ENCODE assay signal across 13 cellular contexts in genomic region chr6:3031857-3032256, GRCh38. TPM values are rescaled to one million over a fixed set of nuclear protein-coding genes. Genes with fewer than 3 reads are reported as not detected.
A peak's percentile ranks its signal among the peaks of the same experiment; 100 is the strongest.
DNase-seq lines count a peak whose midpoint lies in the region; ATAC-seq and TF ChIP-seq lines count a peak whose summit lies in the region.
"Had no signal": no experiment of that assay in that cellular context is flagged by ENCODE, and none has a peak within 500 bp of the region (broad histone marks: within the 10 kb centered on the region; RNA-seq: fewer than 3 reads in every experiment).

No MANE protein-coding gene starts in this region.

- H3K4me3 Mint-ChIP-seq in activated naive CD4-positive, alpha-beta T cell treated with anti-CD3 and anti-CD28 coated beads, Interleukin-2, amount 10 ng/mL, durations not matched to agents 7 days and 5 days: no peak overlapping the region
- no peak overlapping the region for H3K4me3 Mint-ChIP-seq in stimulated activated naive B cell treated with anti-CD40 and anti-IgM and Interleukin-4, amounts not matched to agents 10 μg/mL and 1 μg/mL and 100 μg/mL, for 72 hours

- H3K27ac ChIP-seq in VCaP: no peak overlapping the region
- H3K27ac ChIP-seq: BLaER1 treated with 17β-estradiol and CSF1 and Interleukin-3, amounts not matched to agents 10 nM and 100 nM; ovary had no signal

- peaks cover 26% of the 10 kb centered on the region for H3K27me3 Mint-ChIP-seq in activated naive CD4-positive, alpha-beta T cell treated with anti-CD3 and anti-CD28 coated beads, Interleukin-2, amount 10 ng/mL, durations not matched to agents 7 days and 5 days
- peaks cover 16 to 31% of the 10 kb centered on the region in 2 donors for H3K27me3 Mint-ChIP-seq in stimulated activated naive B cell treated with anti-CD40 and anti-IgM and Interleukin-4, amounts not matched to agents 10 μg/mL and 1 μg/mL and 100 μg/mL, for 72 hours

- TF ChIP-seq CTCF in VCaP (conservative IDR thresholded peaks at IDR 0.05): peak; percentile 22; the same call in 1 of the 2 replicates

- CTCF ChIA-PET in activated naive CD4-positive, alpha-beta T cell treated with anti-CD3 and anti-CD28 coated beads, Interleukin-2, amount 10 ng/mL, durations not matched to agents 7 days and 5 days (lab: Charles Lee): interaction anchor here (1.3 to 1.5 kb wide), 2 partner anchors 22 to 30 kb away, joined by 6 read pairs; no protein-coding TSS in a partner anchor

- no peak overlapping the region for H3K27ac Mint-ChIP-seq in activated naive CD4-positive, alpha-beta T cell treated with anti-CD3 and anti-CD28 coated beads, Interleukin-2, amount 10 ng/mL, durations not matched to agents 7 days and 5 days
- no peak overlapping the region for H3K27ac Mint-ChIP-seq in stimulated activated naive B cell treated with anti-CD40 and anti-IgM and Interleukin-4, amounts not matched to agents 10 μg/mL and 1 μg/mL and 100 μg/mL, for 72 hours

- peaks cover 2% of the 10 kb centered on the region for H3K36me3 Mint-ChIP-seq in activated naive CD4-positive, alpha-beta T cell treated with anti-CD3 and anti-CD28 coated beads, Interleukin-2, amount 10 ng/mL, durations not matched to agents 7 days and 5 days
- H3K36me3 Mint-ChIP-seq in stimulated activated naive B cell treated with anti-CD40 and anti-IgM and Interleukin-4, amounts not matched to agents 10 μg/mL and 1 μg/mL and 100 μg/mL, for 72 hours: no peaks in the 10 kb centered on the region

- intact Hi-C loops in sciatic nerve (cut with DNase I): no loop called here

- H3K4me1 Mint-ChIP-seq in activated naive CD4-positive, alpha-beta T cell treated with anti-CD3 and anti-CD28 coated beads, Interleukin-2, amount 10 ng/mL, durations not matched to agents 7 days and 5 days: peaks cover 26% of the 10 kb centered on the region
- peaks cover 4 to 13% of the 10 kb centered on the region in 2 donors for H3K4me1 Mint-ChIP-seq in stimulated activated naive B cell treated with anti-CD40 and anti-IgM and Interleukin-4, amounts not matched to agents 10 μg/mL and 1 μg/mL and 100 μg/mL, for 72 hours

- H3K9me3 Mint-ChIP-seq in activated naive CD4-positive, alpha-beta T cell treated with anti-CD3 and anti-CD28 coated beads, Interleukin-2, amount 10 ng/mL, durations not matched to agents 7 days and 5 days: peaks cover 3% of the 10 kb centered on the region
- peaks cover 0 to 1% of the 10 kb centered on the region in 2 donors for H3K9me3 Mint-ChIP-seq in stimulated activated naive B cell treated with anti-CD40 and anti-IgM and Interleukin-4, amounts not matched to agents 10 μg/mL and 1 μg/mL and 100 μg/mL, for 72 hours

- DNase-seq in activated naive CD4-positive, alpha-beta T cell treated with anti-CD3 and anti-CD28 coated beads, Interleukin-2, amount 10 ng/mL, durations not matched to agents 7 days and 5 days: peak; percentile 48
- DNase-seq in activated naive CD4-positive, alpha-beta T cell treated with Interleukin-2 at 50 U/mL for 16 hours: no peak
- DNase-seq in MV-4-11 (lab: John Stamatoyannopoulos, UW): peak; percentile 24
- no peak for DNase-seq in stimulated activated naive B cell treated with anti-CD40 and anti-IgM and Interleukin-4, amounts not matched to agents 10 μg/mL and 1 μg/mL and 100 μg/mL, for 72 hours
- no peak for DNase-seq in stimulated activated CD4-positive, alpha-beta T cell treated with anti-CD3 and anti-CD28 coated beads, Interleukin-4, amount 100 ng/mL, for 24 hours
- DNase-seq in sciatic nerve (ENCODE audit: low spot score): no peak
- DNase-seq in kidney glomerular epithelial cell (lab: John Stamatoyannopoulos, UW): no peak
- DNase-seq: effector CD8-positive, alpha-beta T cell; left ventricle myocardium superior; ovary; stimulated activated CD4-positive, alpha-beta T cell treated with anti-CD3 and anti-CD28 coated beads, Interleukin-15, amount 100 ng/mL, for 24 hours had no signal

- ATAC-seq in stimulated activated naive B cell treated with anti-CD40 and anti-IgM and Interleukin-4, amounts not matched to agents 10 μg/mL and 1 μg/mL and 100 μg/mL, for 72 hours (replicated peaks): peak; percentile 36 to 51
- no peak for ATAC-seq in sciatic nerve
- ATAC-seq: left ventricle myocardium superior had no signal

RNA-seq across cellular contexts. Expression of gene NQO2, which starts 32.2 kb away (rescaled TPM):
- total RNA-seq in sciatic nerve: 30.1 TPM

RNA-seq across cellular contexts. Expression of gene RIPK1, which starts 36.4 kb away (rescaled TPM):
- total RNA-seq in sciatic nerve: 25.9 TPM

Comparison
In these comparisons a context has a peak if more than half of its experiments do, and no peak if none do; other contexts are left out.
1. DNase-seq: peak in activated naive CD4-positive, alpha-beta T cell treated with anti-CD3 and anti-CD28 coated beads, Interleukin-2, amount 10 ng/mL, durations not matched to agents 7 days and 5 days (single experiment) and MV-4-11 (single experiment); none in activated naive CD4-positive, alpha-beta T cell treated with Interleukin-2 at 50 U/mL for 16 hours (single experiment), stimulated activated naive B cell treated with anti-CD40 and anti-IgM and Interleukin-4, amounts not matched to agents 10 μg/mL and 1 μg/mL and 100 μg/mL, for 72 hours (single experiment), stimulated activated CD4-positive, alpha-beta T cell treated with anti-CD3 and anti-CD28 coated beads, Interleukin-4, amount 100 ng/mL, for 24 hours (single experiment), sciatic nerve (single experiment) and kidney glomerular epithelial cell (single experiment).